Comparison of ENCODE assay signal across 12 cellular contexts in the genomic region with DNA sequence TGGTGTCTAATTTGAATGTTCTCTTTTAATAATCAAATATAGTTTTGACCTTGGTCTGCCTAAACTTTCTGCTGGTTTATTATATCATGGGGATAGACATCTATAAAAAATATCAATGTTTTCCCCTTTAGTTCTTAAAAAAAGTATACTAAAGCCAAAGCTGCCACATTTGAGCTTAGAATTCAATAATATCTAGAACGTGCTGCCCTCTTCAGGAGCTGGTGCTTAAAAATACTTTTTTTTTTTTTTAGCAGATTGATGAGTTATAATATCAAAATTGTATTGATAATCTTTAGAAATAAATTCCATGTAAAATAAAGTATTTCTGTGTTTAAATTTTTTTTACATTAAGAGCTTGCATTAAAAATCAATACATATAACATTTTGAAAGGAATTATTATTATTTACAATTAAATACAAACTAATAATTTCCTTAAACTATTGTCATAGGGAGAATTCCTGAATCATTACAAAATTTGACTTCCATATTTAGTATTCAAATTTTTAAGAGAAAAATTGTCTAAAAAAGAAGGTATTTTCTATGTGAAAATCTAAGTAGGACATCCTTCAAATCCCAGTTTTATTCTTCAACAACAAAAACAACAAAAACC. TPM values are rescaled to one million over a fixed set of nuclear protein-coding genes. Genes with fewer than 3 reads are reported as not detected.
DNase-seq lines count a peak whose midpoint lies in the region; ATAC-seq, FAIRE-seq and TF ChIP-seq lines count a peak whose summit lies in the region.
"Had no signal": no experiment of that assay in that cellular context is flagged by ENCODE, and none has a peak within 500 bp of the region (broad histone marks: within the 10 kb centered on the region; RNA-seq: fewer than 3 reads in every experiment).

No MANE protein-coding gene starts in this region.

- peak; percentile 93 for FAIRE-seq in kidney (lab: Jason Lieb, UNC)

- H3K9ac ChIP-seq in kidney (ENCODE audit: low read length in 2 of 2), result no peak overlapping the region

- H3K27me3 ChIP-seq in ascending aorta, result no peaks in the 10 kb centered on the region
- H3K27me3 ChIP-seq: MG63 had no signal

- H3K27ac ChIP-seq in ascending aorta (no peak overlapping the region), kidney (ENCODE audit: low read depth in 2 of 2, low read length in 2 of 2) (no peak overlapping the region)

- CTCF ChIA-PET in AG04449 (lab: Yijun Ruan, JAX), result interaction anchor here (0.9 to 7.9 kb wide), 10 partner anchors 10 to 455 kb away, joined by 3 to 102 read pairs (median 4); no protein-coding TSS in a partner anchor

- TF ChIP-seq CTCF in AG04449 (IDR thresholded peaks at IDR 0.05; ENCODE audit: insufficient read depth, low read length, missing control alignments), result peak; percentile 18
- TF ChIP-seq CTCF in ascending aorta (IDR thresholded peaks at IDR 0.05), result peak in 2 of 3 experiments; percentile 14 to 44
- TF ChIP-seq CTCF in kidney (IDR thresholded peaks at IDR 0.05; ENCODE audit: borderline replicate concordance, extremely low read depth, insufficient read depth), result peak; percentile 31

- DNase-seq in AG04449 (ENCODE audit: low read depth, low spot score) (no peak), HCEC 1CT (peak; percentile 44), ascending aorta (ENCODE audit: low spot score in 2 of 2) (no peak), kidney (no peak), islet precursor cell (no peak), COLO829 (ENCODE audit: low spot score) (no peak), SHP77 (lab: John Stamatoyannopoulos, UW) (no peak)
- DNase-seq: GDM1, MG63, T-helper 9 cell had no signal

- no peak for ATAC-seq in HG03469 (IDR thresholded peaks at IDR 0.05; ENCODE audit: unreplicated experiment)

- H3K9me3 ChIP-seq in ascending aorta, result no peaks in the 10 kb centered on the region
- H3K9me3 ChIP-seq in kidney (ENCODE audit: control insufficient read depth in 1 of 2, low read length in 2 of 2), result no peaks in the 10 kb centered on the region
- H3K9me3 ChIP-seq: MG63 had no signal

- H3K36me3 ChIP-seq in ascending aorta, result no peaks in the 10 kb centered on the region
- H3K36me3 ChIP-seq in kidney (ENCODE audit: control insufficient read depth in 1 of 2, insufficient read depth in 2 of 2, low read length in 2 of 2), result no peaks in the 10 kb centered on the region
- H3K36me3 ChIP-seq: MG63 had no signal

- H3K4me1 ChIP-seq in ascending aorta (peaks cover 0 to 3% of the 10 kb centered on the region in 2 donors), kidney (ENCODE audit: control insufficient read depth in 1 of 2, insufficient read depth in 1 of 2, low read depth in 1 of 2, low read length in 2 of 2) (no peaks in the 10 kb centered on the region)

- H3K4me3 ChIP-seq in AG04449 (ENCODE audit: low read depth, low read length) (no peak overlapping the region), ascending aorta (no peak overlapping the region), kidney (ENCODE audit: low read length in 2 of 2) (no peak overlapping the region)
- H3K4me3 ChIP-seq: MG63 had no signal

- POLR2A ChIA-PET in AG04449 (lab: Yijun Ruan, JAX), result interaction anchor here (0.6 to 0.9 kb wide), 2 partner anchors 11 to 212 kb away, joined by 3 to 4 read pairs; no protein-coding TSS in a partner anchor

- intact Hi-C loops in ascending aorta (cut with DNase I) (no loop called here), kidney (cut with DNase I) (no loop called here)

RNA-seq across cellular contexts. Expression of a gene that starts 40.1 kb away (rescaled TPM):
- total RNA-seq in ascending aorta (48.9 TPM), kidney (71.2 TPM)
- 27.2 TPM for polyA plus RNA-seq in kidney (ENCODE audit: insufficient read depth, low read depth, low replicate concordance)
- total RNA-seq: mononuclear cell had no signal
